16 cellular contexts compared by ENCODE assay signal in genomic region chr3:107133891-107134290, GRCh38.
DNase-seq lines count a peak whose midpoint lies in the region; ATAC-seq and TF ChIP-seq lines count a peak whose summit lies in the region.
"Had no signal": no experiment of that assay in that cellular context is flagged by ENCODE, and none has a peak within 500 bp of the region (broad histone marks: within the 10 kb centered on the region; RNA-seq: fewer than 3 reads in every experiment).

No MANE protein-coding gene starts in this region.

- H3K27ac ChIP-seq in mesodermal cell (ENCODE audit: low read depth, low read length, severe bottlenecking) = peak overlapping the region; percentile 63
- peak overlapping the region; percentile 91 for H3K27ac ChIP-seq in trophoblast cell (ENCODE audit: low read depth, low read length)
- no peak overlapping the region for H3K27ac ChIP-seq in coronary artery
- H3K27ac ChIP-seq: BLaER1, HL-60 had no signal

- no peak overlapping the region for H3K9ac ChIP-seq in trophoblast cell (ENCODE audit: low read length)
- H3K9ac ChIP-seq: BLaER1 had no signal

- peak overlapping the region; percentile 62 for H2BK120ac ChIP-seq in trophoblast cell (ENCODE audit: insufficient read depth, low read length, poor library complexity)

- no peak overlapping the region for H3K27ac Mint-ChIP-seq in effector memory CD8-positive, alpha-beta T cell

- H3K36me3 ChIP-seq in mesodermal cell (ENCODE audit: control insufficient read depth, insufficient read depth, low read length) (no peaks in the 10 kb centered on the region), trophoblast cell (ENCODE audit: control insufficient read depth in 1 of 2, insufficient read depth in 2 of 2, low read length in 2 of 2) (peaks cover 0 to 2% of the 10 kb centered on the region in 2 experiments)
- H3K36me3 ChIP-seq: BLaER1 had no signal

- no peak overlapping the region for H3K4me3 Mint-ChIP-seq in effector memory CD8-positive, alpha-beta T cell
- H3K4me3 Mint-ChIP-seq: CD8-positive, alpha-beta memory T cell had no signal

- H3K79me2 ChIP-seq in trophoblast cell (ENCODE audit: control insufficient read depth, insufficient read depth, low read length, poor library complexity) = peaks cover 3% of the 10 kb centered on the region

- no peak for ATAC-seq in GM19395 (IDR thresholded peaks at IDR 0.05; ENCODE audit: unreplicated experiment)
- ATAC-seq in effector memory CD8-positive, alpha-beta T cell (replicated peaks) = no peak

- peak overlapping the region; percentile 87 for H2BK5ac ChIP-seq in trophoblast cell (ENCODE audit: low read depth, low read length, poor library complexity)

- H3K79me1 ChIP-seq in trophoblast cell (ENCODE audit: low read length) = peaks cover 17% of the 10 kb centered on the region

- no peaks in the 10 kb centered on the region for H3K4me1 Mint-ChIP-seq in effector memory CD8-positive, alpha-beta T cell (ENCODE audit: low read depth in 2 of 2)
- H3K4me1 Mint-ChIP-seq: CD8-positive, alpha-beta memory T cell had no signal

- no peaks in the 10 kb centered on the region for H3K27me3 ChIP-seq in trophoblast cell (ENCODE audit: insufficient read depth, low read length)
- H3K27me3 ChIP-seq: BLaER1 had no signal

- H2AK5ac ChIP-seq in trophoblast cell (ENCODE audit: low read length) = no peak overlapping the region

- H3K4me3 ChIP-seq in cardiac fibroblast (replicated peaks in 1 of 2; ENCODE audit: low read depth in 2 of 2, low read length in 2 of 2) (no peak overlapping the region), mesodermal cell (ENCODE audit: extremely low read depth, insufficient read depth, low read length, poor library complexity, severe bottlenecking) (no peak overlapping the region), trophoblast cell (ENCODE audit: low read depth, low read length) (no peak overlapping the region), coronary artery (no peak overlapping the region)
- H3K4me3 ChIP-seq: BLaER1 had no signal

- H3K9me3 Mint-ChIP-seq in effector memory CD8-positive, alpha-beta T cell = peaks cover 7 to 8% of the 10 kb centered on the region in 2 donors

- no peaks in the 10 kb centered on the region for H3K36me3 Mint-ChIP-seq in effector memory CD8-positive, alpha-beta T cell (ENCODE audit: insufficient read depth)
- H3K36me3 Mint-ChIP-seq: CD8-positive, alpha-beta memory T cell had no signal

- TF ChIP-seq CTCF in cardiac fibroblast (IDR thresholded peaks at IDR 0.05; ENCODE audit: low read depth, low read length) = no peak
- TF ChIP-seq CTCF in coronary artery (IDR thresholded peaks at IDR 0.05) = no peak

- H3K4ac ChIP-seq in trophoblast cell (ENCODE audit: low read depth, low read length) = no peak overlapping the region

- H3K27me3 Mint-ChIP-seq in effector memory CD8-positive, alpha-beta T cell = peaks cover 10 to 15% of the 10 kb centered on the region in 2 donors
- H3K27me3 Mint-ChIP-seq: CD8-positive, alpha-beta memory T cell had no signal

- peak overlapping the region; percentile 34 for H3K14ac ChIP-seq in trophoblast cell (ENCODE audit: low read length)

- no peak overlapping the region for H4K12ac ChIP-seq in trophoblast cell (ENCODE audit: low read depth, low read length)

- WGBS in mesodermal cell (ENCODE audit: insufficient coverage in 2 of 2), 2 experiments = 90% methylated on average over 1 of the region's 3 CpGs; no CpG with 5 or more reads in 1 of the 2 experiments
- no CpG with 5 or more reads among the region's 3 CpGs for WGBS in trophoblast cell (ENCODE audit: extremely low coverage, insufficient coverage, insufficient read length)

- DNase-seq in OCI-M1 (lab: John Stamatoyannopoulos, UW) = peak; percentile 55
- peak; percentile 25 to 38 for DNase-seq in cardiac fibroblast (ENCODE audit: low read depth in 2 of 2)
- no peak for DNase-seq in trophoblast cell
- no peak for DNase-seq in Kasumi-1 (lab: John Stamatoyannopoulos, UW)
- DNase-seq in effector memory CD8-positive, alpha-beta T cell = no peak
- DNase-seq in coronary artery (ENCODE audit: low spot score) = no peak
- DNase-seq: 8988T; AML-193; CD8-positive, alpha-beta memory T cell; DMS53; GF-D8; HCEC 1CT had no signal

- H2BK12ac ChIP-seq in trophoblast cell (ENCODE audit: low read length) = peak overlapping the region; percentile 24

- H3K9me3 ChIP-seq in mesodermal cell (ENCODE audit: control insufficient read depth, low read length) (peaks cover 6% of the 10 kb centered on the region), trophoblast cell (ENCODE audit: insufficient read depth, low read depth, low read length) (peaks cover 2% of the 10 kb centered on the region)
- H3K9me3 ChIP-seq: BLaER1 had no signal

- H4K91ac ChIP-seq in trophoblast cell (ENCODE audit: low read depth, low read length) = peak overlapping the region; percentile 61

- no peak overlapping the region for H3K23ac ChIP-seq in trophoblast cell (ENCODE audit: low read length)

- no peak overlapping the region for H3K4me2 ChIP-seq in trophoblast cell (ENCODE audit: low read length)
- H3K4me2 ChIP-seq: BLaER1 had no signal

- H2AFZ ChIP-seq in trophoblast cell (ENCODE audit: insufficient read depth, low read length, poor library complexity) = no peak overlapping the region

- H3K4me1 ChIP-seq in mesodermal cell (ENCODE audit: control insufficient read depth, insufficient read depth, low read length, poor library complexity, severe bottlenecking) (peaks cover 3% of the 10 kb centered on the region), trophoblast cell (ENCODE audit: control insufficient read depth in 1 of 2, insufficient read depth in 2 of 2, low read length in 2 of 2) (peaks cover 6 to 9% of the 10 kb centered on the region in 2 experiments)
- H3K4me1 ChIP-seq: BLaER1 had no signal

- H3K18ac ChIP-seq in trophoblast cell (ENCODE audit: low read length) = no peak overlapping the region

- peak overlapping the region; percentile 74 for H4K8ac ChIP-seq in trophoblast cell (ENCODE audit: low read depth, low read length)

Comparison
In these comparisons a context has a peak if more than half of its experiments do, and no peak if none do; other contexts are left out.
1. DNase-seq: peak in OCI-M1 (single experiment) and cardiac fibroblast (2 of 2); none in trophoblast cell (0 of 2), Kasumi-1 (0 of 2), effector memory CD8-positive, alpha-beta T cell (0 of 3) and coronary artery (single experiment).
2. H3K27ac ChIP-seq: peak in mesodermal cell (single experiment) and trophoblast cell (single experiment); none in coronary artery (0 of 2).